Comparison of ENCODE assay signal across 13 cellular contexts in genomic region chr17:67558740-67559380, GRCh38.
DNase-seq lines count a peak whose midpoint lies in the region; ATAC-seq, FAIRE-seq and TF ChIP-seq lines count a peak whose summit lies in the region.
"Had no signal": no experiment of that assay in that cellular context is flagged by ENCODE, and none has a peak within 500 bp of the region (broad histone marks: within the 10 kb centered on the region; RNA-seq: fewer than 3 reads in every experiment).

No MANE protein-coding gene starts in this region.

- no peak for ATAC-seq in effector memory CD8-positive, alpha-beta T cell (replicated peaks)
- ATAC-seq in GM21576 (IDR thresholded peaks at IDR 0.05; ENCODE audit: unreplicated experiment): no peak

- H3K4me2 ChIP-seq in OCI-LY3 (ENCODE audit: low read length): no peak overlapping the region

- no peak for TF ChIP-seq CTCF in OCI-LY3 (IDR thresholded peaks at IDR 0.05; ENCODE audit: low read depth, low read length)
- TF ChIP-seq CTCF in mesothelial cell of epicardium (IDR thresholded peaks at IDR 0.05; ENCODE audit: unreplicated experiment): no peak

- H3K4me1 ChIP-seq in OCI-LY3 (ENCODE audit: low read length) (peaks cover 28% of the 10 kb centered on the region), HAP-1 (peaks cover 13% of the 10 kb centered on the region)

- peak overlapping the region; percentile 21; the same call in 1 of the 2 replicates for H3K9ac ChIP-seq in OCI-LY3 (ENCODE audit: low read length)

- H3K9me3 ChIP-seq in OCI-LY3 (ENCODE audit: insufficient read depth, low read length) (0 out of 2 replicates have a peak, but pooled peaks cover 5% of the 10 kb centered on the region), HAP-1 (no peaks in the 10 kb centered on the region)
- H3K9me3 ChIP-seq: thyroid gland had no signal

- H2AFZ ChIP-seq in OCI-LY3 (ENCODE audit: low read depth, low read length): no peak overlapping the region

- H3K4me3 ChIP-seq in OCI-LY3 (ENCODE audit: low read length): no peak overlapping the region
- H3K4me3 ChIP-seq in HAP-1: no peak overlapping the region
- H3K4me3 ChIP-seq: thyroid gland had no signal

- H3K36me3 Mint-ChIP-seq in effector memory CD8-positive, alpha-beta T cell (ENCODE audit: insufficient read depth): peaks cover 21% of the 10 kb centered on the region
- peaks cover 4% of the 10 kb centered on the region for H3K36me3 Mint-ChIP-seq in mesothelial cell of epicardium

- H3K36me3 ChIP-seq in OCI-LY3 (replicated peaks; ENCODE audit: low read depth, low read length) (peaks cover 10% of the 10 kb centered on the region), HAP-1 (replicated peaks) (no peaks in the 10 kb centered on the region)
- H3K36me3 ChIP-seq: thyroid gland had no signal

- H3K4me1 Mint-ChIP-seq in effector memory CD8-positive, alpha-beta T cell (ENCODE audit: low read depth in 2 of 2): peaks cover 9 to 28% of the 10 kb centered on the region in 2 donors
- H3K4me1 Mint-ChIP-seq in mesothelial cell of epicardium: peaks cover 19% of the 10 kb centered on the region

- H3K27me3 ChIP-seq in OCI-LY3 (ENCODE audit: low read depth, low read length) (no peaks in the 10 kb centered on the region), HAP-1 (ENCODE audit: low read depth) (no peaks in the 10 kb centered on the region)
- H3K27me3 ChIP-seq: thyroid gland had no signal

- no peak overlapping the region for H3K27ac ChIP-seq in OCI-LY3 (ENCODE audit: low read length)
- H3K27ac ChIP-seq: thyroid gland had no signal

- FAIRE-seq in GM12892 (lab: Jason Lieb, UNC): no peak

- no peak overlapping the region for H3K4me3 Mint-ChIP-seq in effector memory CD8-positive, alpha-beta T cell
- no peak overlapping the region for H3K4me3 Mint-ChIP-seq in mesothelial cell of epicardium

- H3K79me2 ChIP-seq in OCI-LY3 (ENCODE audit: low read length): no peaks in the 10 kb centered on the region

- H3K27me3 Mint-ChIP-seq in effector memory CD8-positive, alpha-beta T cell: no peaks in the 10 kb centered on the region
- no peaks in the 10 kb centered on the region for H3K27me3 Mint-ChIP-seq in mesothelial cell of epicardium (ENCODE audit: low read depth)

- H4K20me1 ChIP-seq in OCI-LY3 (ENCODE audit: insufficient read depth, low read length): no peaks in the 10 kb centered on the region

- TF ChIP-seq POLR2A in GM12892 (IDR thresholded peaks at IDR 0.05; ENCODE audit: low read depth, low read length): no peak

- DNase-seq in GM03348 (ENCODE audit: low spot score) (peak; percentile 40), mesothelial cell of epicardium (ENCODE audit: low spot score in 2 of 2, unreplicated experiment in 2 of 2) (no peak), RPMI8226 (no peak), GM12892 (ENCODE audit: insufficient read length) (no peak), HAP-1 (ENCODE audit: low spot score in 2 of 2) (no peak)
- no peak for DNase-seq in effector memory CD8-positive, alpha-beta T cell
- DNase-seq: amygdala, NCI-H1694, NCI-H748 treated with DMSO at 0.1 percent for 48 hours, SHP77 treated with DMSO at 0.1 percent for 48 hours had no signal

- H3K27ac Mint-ChIP-seq in effector memory CD8-positive, alpha-beta T cell: peak overlapping the region; percentile 44 to 84
- H3K27ac Mint-ChIP-seq in mesothelial cell of epicardium: peak overlapping the region; percentile 76

- in situ Hi-C loops in HAP-1 (cut with MboI; ENCODE audit: low sequenced_read_pairs): no loop called here

- peaks cover 0 to 9% of the 10 kb centered on the region in 2 donors for H3K9me3 Mint-ChIP-seq in effector memory CD8-positive, alpha-beta T cell
- H3K9me3 Mint-ChIP-seq in mesothelial cell of epicardium: peaks cover 4% of the 10 kb centered on the region
